In the genomic region with DNA sequence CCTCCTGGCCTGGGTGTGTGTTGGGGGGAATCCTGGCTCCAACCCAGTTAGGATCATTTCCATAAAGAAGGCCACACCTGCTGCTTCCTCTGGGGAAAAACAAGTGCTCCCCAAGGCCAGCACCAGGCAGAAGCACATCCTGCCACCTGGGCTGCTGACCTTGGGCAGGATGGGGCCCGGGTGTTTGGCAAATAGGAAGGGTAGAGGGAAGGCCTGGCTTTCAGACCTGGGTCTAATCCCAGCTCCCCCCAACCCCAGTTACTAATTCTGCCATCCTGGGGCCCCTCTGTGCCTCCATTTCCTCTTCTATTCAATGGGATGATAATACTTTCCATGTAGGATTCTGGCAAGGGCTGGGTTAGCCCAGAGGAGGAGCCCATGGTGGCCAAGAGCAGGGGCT, we compare ENCODE assay signal across 1 cellular context.
TF ChIP-seq lines count a peak whose summit lies in the region.

No MANE protein-coding gene starts in this region.

TF ChIP-seq in SK-N-SH treated with all-trans-retinoic acid at 6 μM for 48 hours, 23 proteins besides CTCF, POLR2A, EP300 and RAD21 (continued from another document):
- TF ChIP-seq, protein P1, sequence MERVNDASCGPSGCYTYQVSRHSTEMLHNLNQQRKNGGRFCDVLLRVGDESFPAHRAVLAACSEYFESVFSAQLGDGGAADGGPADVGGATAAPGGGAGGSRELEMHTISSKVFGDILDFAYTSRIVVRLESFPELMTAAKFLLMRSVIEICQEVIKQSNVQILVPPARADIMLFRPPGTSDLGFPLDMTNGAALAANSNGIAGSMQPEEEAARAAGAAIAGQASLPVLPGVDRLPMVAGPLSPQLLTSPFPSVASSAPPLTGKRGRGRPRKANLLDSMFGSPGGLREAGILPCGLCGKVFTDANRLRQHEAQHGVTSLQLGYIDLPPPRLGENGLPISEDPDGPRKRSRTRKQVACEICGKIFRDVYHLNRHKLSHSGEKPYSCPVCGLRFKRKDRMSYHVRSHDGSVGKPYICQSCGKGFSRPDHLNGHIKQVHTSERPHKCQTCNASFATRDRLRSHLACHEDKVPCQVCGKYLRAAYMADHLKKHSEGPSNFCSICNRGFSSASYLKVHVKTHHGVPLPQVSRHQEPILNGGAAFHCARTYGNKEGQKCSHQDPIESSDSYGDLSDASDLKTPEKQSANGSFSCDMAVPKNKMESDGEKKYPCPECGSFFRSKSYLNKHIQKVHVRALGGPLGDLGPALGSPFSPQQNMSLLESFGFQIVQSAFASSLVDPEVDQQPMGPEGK (CRISPR knock-in tag; IDR thresholded peaks at IDR 0.05; ENCODE audit: borderline replicate concordance), result no peak
- no peak for TF ChIP-seq ARNTL (CRISPR knock-in tag; IDR thresholded peaks at IDR 0.05; ENCODE audit: borderline replicate concordance, low read depth)
- TF ChIP-seq GLIS3 (CRISPR knock-in tag; IDR thresholded peaks at IDR 0.05), result no peak
- no peak for TF ChIP-seq ZNF8 (CRISPR knock-in tag; IDR thresholded peaks at IDR 0.05)
- no peak for TF ChIP-seq ZFP30 (CRISPR knock-in tag; IDR thresholded peaks at IDR 0.05)
- TF ChIP-seq ZNF70 (CRISPR knock-in tag; IDR thresholded peaks at IDR 0.05), result no peak
- TF ChIP-seq, protein P2, sequence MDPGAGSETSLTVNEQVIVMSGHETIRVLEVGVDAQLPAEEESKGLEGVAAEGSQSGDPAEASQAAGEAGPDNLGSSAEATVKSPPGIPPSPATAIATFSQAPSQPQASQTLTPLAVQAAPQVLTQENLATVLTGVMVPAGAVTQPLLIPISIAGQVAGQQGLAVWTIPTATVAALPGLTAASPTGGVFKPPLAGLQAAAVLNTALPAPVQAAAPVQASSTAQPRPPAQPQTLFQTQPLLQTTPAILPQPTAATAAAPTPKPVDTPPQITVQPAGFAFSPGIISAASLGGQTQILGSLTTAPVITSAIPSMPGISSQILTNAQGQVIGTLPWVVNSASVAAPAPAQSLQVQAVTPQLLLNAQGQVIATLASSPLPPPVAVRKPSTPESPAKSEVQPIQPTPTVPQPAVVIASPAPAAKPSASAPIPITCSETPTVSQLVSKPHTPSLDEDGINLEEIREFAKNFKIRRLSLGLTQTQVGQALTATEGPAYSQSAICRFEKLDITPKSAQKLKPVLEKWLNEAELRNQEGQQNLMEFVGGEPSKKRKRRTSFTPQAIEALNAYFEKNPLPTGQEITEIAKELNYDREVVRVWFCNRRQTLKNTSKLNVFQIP (CRISPR knock-in tag; IDR thresholded peaks at IDR 0.05; ENCODE audit: borderline replicate concordance, low read depth), result no peak
- no peak for TF ChIP-seq PPARA (CRISPR knock-in tag; IDR thresholded peaks at IDR 0.05; ENCODE audit: borderline replicate concordance)
- TF ChIP-seq CSDC2 (CRISPR knock-in tag; IDR thresholded peaks at IDR 0.05), result no peak
- TF ChIP-seq ESRRG (CRISPR knock-in tag; IDR thresholded peaks at IDR 0.05), result no peak
TF ChIP-seq in SK-N-SH treated with all-trans-retinoic acid at 6 μM for 48 hours: peak in this region for 0.
